Comparison of ENCODE assay signal across 8 cellular contexts in the genomic region with DNA sequence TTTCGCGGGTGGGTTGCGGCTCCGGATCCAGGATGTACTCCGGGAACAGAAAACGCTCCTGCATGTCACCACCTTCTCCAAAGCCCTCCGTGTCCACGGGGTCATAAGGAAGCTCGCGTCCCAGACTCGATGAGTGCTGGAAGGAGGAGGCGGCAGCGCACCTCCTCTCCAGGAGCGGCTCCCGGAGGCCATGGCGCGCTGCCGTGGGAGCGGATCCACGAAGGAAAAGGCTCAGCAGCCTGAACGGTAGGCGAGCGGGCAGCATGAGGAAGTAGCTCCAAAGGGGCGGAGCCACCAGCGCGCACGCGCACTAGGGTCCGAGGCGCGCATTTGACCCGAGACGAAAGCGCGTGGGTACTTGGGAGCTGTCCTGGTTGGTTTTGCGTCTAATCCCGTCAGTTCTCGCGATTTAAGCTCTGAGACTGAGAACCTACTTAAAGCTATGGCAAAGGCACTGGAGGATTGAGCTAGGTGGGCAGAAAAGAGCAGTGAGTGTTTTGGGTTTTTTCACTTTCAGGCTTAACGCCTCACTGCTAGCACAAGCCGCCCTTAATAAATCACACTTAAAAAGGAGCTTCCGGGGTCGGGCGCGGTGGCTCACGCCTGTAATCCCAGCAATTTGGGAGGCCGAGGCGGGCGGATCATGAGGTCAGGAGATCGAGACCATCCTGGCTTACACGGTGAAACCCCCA. TPM values are rescaled to one million over a fixed set of nuclear protein-coding genes. Genes with fewer than 3 reads are reported as not detected.
DNase-seq lines count a peak whose midpoint lies in the region; ATAC-seq, FAIRE-seq and TF ChIP-seq lines count a peak whose summit lies in the region.

NOA1 (minus strand) TSS at position 286 of the 692 bp plus-strand sequence; CDS start at position 265, 21 bp downstream.

- peak within 1 kb of the TSS; percentile 96 for H3K4me3 ChIP-seq in Loucy (ENCODE audit: low read length, poor library complexity, severe bottlenecking)

- H3K4me1 Mint-ChIP-seq in natural killer cell, result peaks cover 57 to 61% of the 10 kb centered on the region in 2 donors

- TF ChIP-seq POLR2A in H54 (IDR thresholded peaks at IDR 0.05; ENCODE audit: low read depth, low read length) (peak; percentile 94), Raji (IDR thresholded peaks at IDR 0.05; ENCODE audit: insufficient read depth, low read depth, low read length) (peak; percentile 86)

- TF ChIP-seq CTCF in Loucy (conservative IDR thresholded peaks at IDR 0.05; ENCODE audit: low read length), result no peak
- no peak for TF ChIP-seq CTCF in natural killer cell (IDR thresholded peaks at IDR 0.05)

- H3K9me2 ChIP-seq in Loucy (replicated peaks; ENCODE audit: low read depth, low read length), result no peaks in the 10 kb centered on the region

- no peaks in the 10 kb centered on the region for H3K27me3 Mint-ChIP-seq in natural killer cell (ENCODE audit: low read depth in 2 of 2)

- H3K4me2 ChIP-seq in Loucy (ENCODE audit: low read depth, low read length, poor library complexity, severe bottlenecking), result peak within 1 kb of the TSS; percentile 97

- ATAC-seq in natural killer cell, result peak; percentile 79 to 88 (median 85)

- peak within 1 kb of the TSS; percentile 98 to 100 for H3K27ac Mint-ChIP-seq in natural killer cell

- H2AFZ ChIP-seq in Loucy (ENCODE audit: low read length), result peak within 1 kb of the TSS; percentile 97

- H3K4me3 Mint-ChIP-seq in natural killer cell, result peak within 1 kb of the TSS; percentile 100

- peaks cover 16% of the 10 kb centered on the region for H3K36me3 ChIP-seq in Loucy (ENCODE audit: insufficient read depth, low read length)

- H3K9me3 Mint-ChIP-seq in natural killer cell, result peaks cover 0 to 4% of the 10 kb centered on the region in 2 donors

- H3K4me1 ChIP-seq in Loucy (ENCODE audit: insufficient read depth, low read length, poor library complexity, severe bottlenecking), result peaks cover 43% of the 10 kb centered on the region

- H3K27me3 ChIP-seq in Loucy (ENCODE audit: insufficient read depth, low read length, poor library complexity, severe bottlenecking), result no peaks in the 10 kb centered on the region

- peaks cover 56% of the 10 kb centered on the region for H4K20me1 ChIP-seq in Loucy (ENCODE audit: insufficient read depth, low read length, poor library complexity, severe bottlenecking)

- peaks cover 17% of the 10 kb centered on the region for H3K36me3 Mint-ChIP-seq in natural killer cell

- H3K9ac ChIP-seq in Loucy (ENCODE audit: low read depth, low read length, poor library complexity, severe bottlenecking), result peak within 1 kb of the TSS; percentile 94

- peaks cover 87% of the 10 kb centered on the region for H3K79me2 ChIP-seq in Loucy (ENCODE audit: insufficient read depth, low read length)

- DNase-seq in EL (peak; percentile 98), H54 (ENCODE audit: insufficient read length, low spot score) (peak; percentile 75), fibroblast of peridontal ligament (ENCODE audit: extremely low read depth) (peak; percentile 100), natural killer cell (peak; percentile 99)
- DNase-seq in activated T-helper 9 cell treated with anti-CD3 and anti-CD28 coated beads, Interleukin-2, amount 50 U/mL, for 16 hours (ENCODE audit: low read depth), result peak; percentile 97
- peak; percentile 93 for DNase-seq in stimulated activated naive CD4-positive, alpha-beta T cell treated with Interleukin-2 at 50 U/mL for 16 hours (lab: John Stamatoyannopoulos, UW)

- FAIRE-seq in H54 (lab: Jason Lieb, UNC), result peak; percentile 82

- intact Hi-C loops in natural killer cell (cut with micrococcal nuclease), result loop anchor here (1.0 to 5.0 kb wide), 3 partner anchors 105 to 590 kb away; partner anchors contain the start of genes AASDH and IGFBP7

- no peaks in the 10 kb centered on the region for H3F3A ChIP-seq in Loucy (ENCODE audit: low read depth)

- H3K9me3 ChIP-seq in Loucy (ENCODE audit: insufficient read depth, low read depth, low read length), result peaks cover 14% of the 10 kb centered on the region

RNA-seq across cellular contexts. Expression of gene NOA1, which starts in this region (rescaled TPM):
- 10 to 100 TPM; 11.7 to 15.3 (median 13.8) TPM for total RNA-seq in natural killer cell

Comparison
In these comparisons a context has a peak if more than half of its experiments do, and no peak if none do; other contexts are left out.
1. Peak in every context shown above with its lines: DNase-seq, ATAC-seq and H3K4me3 ChIP-seq.